Comparison of ENCODE assay signal across 1 cellular context in the genomic region with DNA sequence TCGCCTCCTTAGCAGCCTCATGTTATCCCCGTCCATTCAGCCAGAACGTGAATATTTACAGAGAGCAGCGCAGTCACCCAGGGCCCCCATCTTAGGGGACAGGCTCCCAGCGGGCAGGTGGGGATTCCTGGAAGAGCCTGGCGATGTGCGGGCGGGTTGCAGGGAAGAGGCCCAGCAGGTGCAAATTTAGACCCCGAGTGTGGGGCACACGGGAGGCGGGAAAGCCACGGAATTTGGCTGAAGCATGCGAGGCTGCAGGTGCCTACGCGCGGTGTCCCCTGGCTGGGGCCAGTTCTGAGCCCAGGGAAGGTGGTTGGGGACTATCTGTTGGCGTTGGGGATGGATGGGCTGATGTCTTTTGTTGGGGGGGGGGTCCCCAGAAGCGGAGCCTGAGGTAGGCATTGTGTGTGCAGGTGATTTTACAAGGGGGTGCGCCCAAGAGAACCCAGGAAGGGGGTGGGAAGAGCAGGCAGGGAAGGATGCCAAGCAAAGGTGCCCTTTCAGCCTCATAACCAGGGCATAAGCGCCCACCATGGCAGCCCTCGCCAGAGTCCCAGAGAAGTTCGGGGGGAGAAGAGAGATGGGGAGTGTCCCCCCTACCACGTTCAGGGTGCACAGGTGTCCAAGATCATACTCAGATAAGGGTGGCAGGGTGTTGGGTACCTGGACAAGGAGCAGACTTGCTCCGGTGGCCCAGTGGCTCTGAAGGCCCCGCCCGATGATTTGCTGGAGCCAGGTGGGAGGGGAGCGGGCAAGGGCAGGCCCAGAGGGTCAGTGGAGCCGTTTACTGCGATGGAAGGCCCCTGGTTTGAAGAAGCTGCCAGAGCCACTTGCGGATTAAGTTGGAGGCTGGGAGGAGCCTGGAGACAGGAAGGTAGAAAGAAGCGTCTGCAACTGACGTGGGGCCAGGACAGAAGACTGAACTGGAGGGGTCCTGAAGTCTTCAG.
TF ChIP-seq lines count a peak whose summit lies in the region.

No MANE protein-coding gene starts in this region.

TF ChIP-seq in H1, 55 proteins besides CTCF, POLR2A, EP300 and RAD21:
- TF ChIP-seq, protein P1, sequence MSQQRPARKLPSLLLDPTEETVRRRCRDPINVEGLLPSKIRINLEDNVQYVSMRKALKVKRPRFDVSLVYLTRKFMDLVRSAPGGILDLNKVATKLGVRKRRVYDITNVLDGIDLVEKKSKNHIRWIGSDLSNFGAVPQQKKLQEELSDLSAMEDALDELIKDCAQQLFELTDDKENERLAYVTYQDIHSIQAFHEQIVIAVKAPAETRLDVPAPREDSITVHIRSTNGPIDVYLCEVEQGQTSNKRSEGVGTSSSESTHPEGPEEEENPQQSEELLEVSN (IDR thresholded peaks at IDR 0.05), result peak; percentile 41; the same call in 1 of the 2 replicates
- no peak for TF ChIP-seq ZNF274 (IDR thresholded peaks at IDR 0.05; ENCODE audit: borderline replicate concordance, extremely low read depth, low read length)
